1 cellular context compared by ENCODE assay signal in genomic region chr20:14991023-14991422, GRCh38.
TF ChIP-seq lines count a peak whose summit lies in the region.

No MANE protein-coding gene starts in this region.

TF ChIP-seq in HepG2, 621 proteins besides CTCF, POLR2A, EP300 and RAD21 (continued from another document and continues in another):
- TF ChIP-seq THAP9 (CRISPR knock-in tag; IDR thresholded peaks at IDR 0.05; ENCODE audit: borderline replicate concordance), result no peak
- no peak for TF ChIP-seq MXI1 (IDR thresholded peaks at IDR 0.05; ENCODE audit: borderline replicate concordance, low read depth, low read length)
- no peak for TF ChIP-seq PREB (CRISPR knock-in tag; IDR thresholded peaks at IDR 0.05)
- no peak for TF ChIP-seq ETS1 (CRISPR knock-in tag; IDR thresholded peaks at IDR 0.05)
- no peak for TF ChIP-seq ZBTB39 (CRISPR knock-in tag; IDR thresholded peaks at IDR 0.05)
- peak; percentile 94 for TF ChIP-seq FOXA3 (CRISPR knock-in tag; IDR thresholded peaks at IDR 0.05)
- TF ChIP-seq HOXD1 (CRISPR knock-in tag; IDR thresholded peaks at IDR 0.05), result no peak
- no peak for TF ChIP-seq ZNF777 (CRISPR knock-in tag; IDR thresholded peaks at IDR 0.05)
- no peak for TF ChIP-seq TRIM22 (IDR thresholded peaks at IDR 0.05)
- no peak for TF ChIP-seq ZNF7 (CRISPR knock-in tag; IDR thresholded peaks at IDR 0.05)
- peak; percentile 92; the same call in 1 of the 2 replicates for TF ChIP-seq SP140L (CRISPR knock-in tag; IDR thresholded peaks at IDR 0.05; ENCODE audit: borderline replicate concordance)
- TF ChIP-seq ELF1 (CRISPR knock-in tag; IDR thresholded peaks at IDR 0.05), result no peak
- TF ChIP-seq MTA1 (CRISPR knock-in tag; IDR thresholded peaks at IDR 0.05; ENCODE audit: borderline replicate concordance), result no peak
- TF ChIP-seq SRSF9 (IDR thresholded peaks at IDR 0.05; ENCODE audit: borderline replicate concordance, insufficient read depth, low read depth, low read length, poor library complexity, severe bottlenecking), result no peak
- TF ChIP-seq NFE2L2 (IDR thresholded peaks at IDR 0.05; ENCODE audit: low read length), result no peak
- TF ChIP-seq HNF1A (IDR thresholded peaks at IDR 0.05; ENCODE audit: low read depth), result peak; percentile 47; the same call in 1 of the 2 replicates
- TF ChIP-seq HNF1A (CRISPR knock-in tag; IDR thresholded peaks at IDR 0.05; ENCODE audit: borderline replicate concordance), result peak; percentile 78; the same call in 1 of the 2 replicates
- TF ChIP-seq ZBTB38 (CRISPR knock-in tag; IDR thresholded peaks at IDR 0.05), result no peak
- TF ChIP-seq ZNF570 (CRISPR knock-in tag; IDR thresholded peaks at IDR 0.05; ENCODE audit: borderline replicate concordance), result no peak
- TF ChIP-seq CREB3 (CRISPR knock-in tag; IDR thresholded peaks at IDR 0.05), result no peak; the same call in 1 of the 2 replicates
- TF ChIP-seq ZNF276 (CRISPR knock-in tag; IDR thresholded peaks at IDR 0.05; ENCODE audit: low read depth), result no peak
- TF ChIP-seq XBP1 (CRISPR knock-in tag; IDR thresholded peaks at IDR 0.05), result no peak
- TF ChIP-seq ZFYVE20 (CRISPR knock-in tag; IDR thresholded peaks at IDR 0.05; ENCODE audit: borderline replicate concordance, low read depth), result no peak
- TF ChIP-seq ZNF770 (CRISPR knock-in tag; IDR thresholded peaks at IDR 0.05), result no peak
- no peak for TF ChIP-seq POLR2AphosphoS5 (IDR thresholded peaks at IDR 0.05; ENCODE audit: low read depth, low read length)
- no peak for TF ChIP-seq SNAPC2 (CRISPR knock-in tag; IDR thresholded peaks at IDR 0.05)
- TF ChIP-seq GABPB1 (CRISPR knock-in tag; IDR thresholded peaks at IDR 0.05), result peak; percentile 49
- TF ChIP-seq GZF1 (CRISPR knock-in tag; IDR thresholded peaks at IDR 0.05), result no peak
- no peak for TF ChIP-seq FOXO4 (CRISPR knock-in tag; conservative IDR thresholded peaks at IDR 0.05)
- TF ChIP-seq PRDM10 (CRISPR knock-in tag; IDR thresholded peaks at IDR 0.05; ENCODE audit: low read depth), result 0 out of 2 replicates have a peak, but pooled peaks have one; percentile 36
- TF ChIP-seq KDM5A (IDR thresholded peaks at IDR 0.05; ENCODE audit: borderline replicate concordance, low read length), result no peak
- TF ChIP-seq ZNF333 (CRISPR knock-in tag; IDR thresholded peaks at IDR 0.05; ENCODE audit: borderline replicate concordance), result no peak
